In the genomic region with DNA sequence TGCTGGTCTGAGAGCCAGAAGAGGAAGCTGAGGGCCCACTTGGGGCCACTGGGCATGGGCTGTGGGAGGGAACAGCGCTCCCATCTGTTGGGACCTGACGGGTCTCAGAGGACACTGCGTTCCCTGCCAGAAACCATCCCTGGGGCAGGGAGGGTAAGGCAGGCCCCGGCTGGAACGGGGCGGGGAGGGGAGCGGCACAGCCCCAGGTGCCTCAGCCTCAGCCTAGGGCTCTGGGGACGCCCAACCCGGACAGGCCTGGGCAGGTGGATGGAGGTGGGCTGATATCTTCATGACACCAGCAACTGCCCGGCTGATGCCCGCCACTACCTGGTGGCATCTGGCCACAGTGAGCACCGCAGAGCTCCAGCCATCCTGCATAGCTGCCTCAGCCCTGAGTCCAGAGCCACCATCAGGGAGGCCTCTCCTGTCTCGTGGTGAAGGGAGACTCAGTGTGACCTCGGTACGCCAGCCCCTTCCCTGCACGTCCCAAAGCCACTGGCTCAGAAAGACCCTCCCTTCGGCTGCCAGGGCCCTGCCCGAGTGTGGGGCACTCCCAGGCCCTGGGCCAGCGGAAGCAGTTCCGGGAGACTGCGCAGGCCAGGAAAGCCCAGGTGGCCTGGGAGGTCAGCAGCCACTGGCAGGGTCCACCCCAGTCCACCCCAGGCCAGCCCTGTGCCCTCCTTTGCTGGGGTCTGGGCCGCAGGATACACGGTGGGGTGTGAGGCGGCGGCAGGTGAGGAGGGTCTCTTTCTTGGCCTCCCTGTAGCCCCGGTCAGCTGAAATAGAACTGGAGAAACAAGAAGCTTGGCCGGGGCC, we compare ENCODE assay signal across 25 cellular contexts. TPM values are rescaled to one million over a fixed set of nuclear protein-coding genes. Genes with fewer than 3 reads are reported as not detected.
DNase-seq lines count a peak whose midpoint lies in the region; ATAC-seq, FAIRE-seq and TF ChIP-seq lines count a peak whose summit lies in the region.
"Had no signal": no experiment of that assay in that cellular context is flagged by ENCODE, and none has a peak within 500 bp of the region (broad histone marks: within the 10 kb centered on the region; RNA-seq: fewer than 3 reads in every experiment).

No MANE protein-coding gene starts in this region.

- TF ChIP-seq POLR2A in HepG2 (IDR thresholded peaks at IDR 0.05; ENCODE audit: insufficient read depth in 1 of 2, low read depth in 2 of 2, low read length in 2 of 2) (no peak; a peak in 1 of 4 replicates), right lobe of liver (IDR thresholded peaks at IDR 0.05) (no peak), esophagus squamous epithelium (IDR thresholded peaks at IDR 0.05) (peak in 1 of 4 donors; percentile 7)

- in situ Hi-C loops in HepG2 (cut with HindIII; ENCODE audit: extremely low pct_ligation_motif_present, low pct_unique_long_range_greater_than_20kb), result loop anchor here (10.0 kb wide), 1 partner anchor 46 kb away; no protein-coding TSS in a partner anchor

- FAIRE-seq in HepG2 (lab: Jason Lieb, UNC), result no peak
- FAIRE-seq: urothelium cell line had no signal

- no peaks in the 10 kb centered on the region for H3K9me3 ChIP-seq in HepG2 (ENCODE audit: low read length)
- H3K9me3 ChIP-seq in right lobe of liver, result no peaks in the 10 kb centered on the region
- H3K9me3 ChIP-seq in esophagus squamous epithelium, result no peaks in the 10 kb centered on the region
- no peaks in the 10 kb centered on the region for H3K9me3 ChIP-seq in aorta (ENCODE audit: control insufficient read depth, low read length)
- H3K9me3 ChIP-seq: gastrocnemius medialis, left ventricle myocardium inferior had no signal

- intact Hi-C loops in HepG2 (cut with micrococcal nuclease; ENCODE audit: unreplicated experiment) (no loop called here), right lobe of liver (cut with DNase I) (loop anchor here in 1 of 2 donors (10.0 kb wide), 1 partner anchor 136 kb away; no protein-coding TSS in a partner anchor), esophagus squamous epithelium (cut with DNase I) (no loop called here), aorta (cut with DNase I) (no loop called here)

- 92% methylated on average over 13 of the region's 27 CpGs for WGBS in HepG2 (ENCODE audit: low lambda C conversion rate)
- 80% methylated on average over 1 of the region's 27 CpGs for WGBS in right lobe of liver (ENCODE audit: insufficient coverage, low coverage, low lambda C conversion rate, missing lambda C conversion rate)
- WGBS in esophagus squamous epithelium, 2 donors, result 20 to 57% methylated on average over 1 to 5 of the region's 27 CpGs
- WGBS in aorta, 2 donors, result 93 to 94% methylated on average over 25 to 27 of the region's 27 CpGs

- H3K4me2 ChIP-seq in HepG2 (ENCODE audit: low read depth, low read length), result peak overlapping the region; percentile 49; the same call in 1 of the 2 replicates
- H3K4me2 ChIP-seq: smooth muscle cell had no signal

- H3K36me3 ChIP-seq in HepG2 (replicated peaks in 1 of 2; ENCODE audit: control insufficient read depth in 1 of 2, insufficient read depth in 2 of 2, low read length in 2 of 2), result no peaks in the 10 kb centered on the region
- no peaks in the 10 kb centered on the region for H3K36me3 ChIP-seq in right lobe of liver
- no peaks in the 10 kb centered on the region for H3K36me3 ChIP-seq in esophagus squamous epithelium
- no peaks in the 10 kb centered on the region for H3K36me3 ChIP-seq in aorta (ENCODE audit: control insufficient read depth in 1 of 2, insufficient read depth in 2 of 2, low read length in 1 of 2)
- H3K36me3 ChIP-seq: gastrocnemius medialis, left ventricle myocardium inferior had no signal

- H2AFZ ChIP-seq in HepG2 (ENCODE audit: low read length), result no peak overlapping the region

- CTCF ChIA-PET in HepG2 (lab: Yijun Ruan, JAX; ENCODE audit: low intra/inter-chr PET ratio, low total read pairs), result no interaction called here

- no peak overlapping the region for H3K9ac ChIP-seq in HepG2 (ENCODE audit: insufficient read depth, low read depth, low read length)

- no peak for DNase-seq in HepG2 (ENCODE audit: low spot score)
- no peak for DNase-seq in right lobe of liver
- DNase-seq in esophagus squamous epithelium (lab: John Stamatoyannopoulos, UW), result no peak
- DNase-seq in NCI-H446 (lab: John Stamatoyannopoulos, UW), result no peak
- DNase-seq in NCI-H1105 (lab: John Stamatoyannopoulos, UW), result no peak
- no peak for DNase-seq in aorta
- DNase-seq: activated CD4-positive, alpha-beta T cell treated with anti-CD3 and anti-CD28 coated beads, Interleukin-2, amount 10 ng/mL, durations not matched to agents 24 days and 14 days; activated naive CD4-positive, alpha-beta T cell treated with Interleukin-2 at 50 U/mL for 16 hours; activated T-cell treated with anti-CD3 and anti-CD28 coated beads, Interleukin-2, amount 50 U/mL, for 48 hours; COR-L47; effector CD8-positive, alpha-beta T cell; erythroblast; gastrocnemius medialis; hippocampal formation; Kasumi-1; left ventricle myocardium inferior; midbrain; natural killer cell; NCI-H1694 treated with DMSO at 0.1 percent for 48 hours; NCI-H526 treated with DMSO at 0.1 percent for 48 hours; stimulated activated CD4-positive, alpha-beta T cell treated with anti-CD3 and anti-CD28 coated beads, Interleukin-2, amount 100 ng/mL, for 24 hours had no signal

- no peaks in the 10 kb centered on the region for H3K79me2 ChIP-seq in HepG2 (ENCODE audit: insufficient read depth, low read length)

- no peak for TF ChIP-seq RAD21 in HepG2 (CRISPR knock-in tag; IDR thresholded peaks at IDR 0.05)

- H3K27ac ChIP-seq in HepG2 (ENCODE audit: extremely low read length, insufficient read depth, low read length) (no peak overlapping the region), right lobe of liver (no peak overlapping the region), esophagus squamous epithelium (peak overlapping the region; percentile 84 to 94 (median 91)), aorta (ENCODE audit: low read depth in 1 of 2, low read length in 2 of 2) (no peak overlapping the region)
- H3K27ac ChIP-seq: gastrocnemius medialis, VCaP had no signal

- TF ChIP-seq EP300 in HepG2 (IDR thresholded peaks at IDR 0.05; ENCODE audit: low read depth in 2 of 2, low read length in 2 of 2) (no peak), HepG2 (CRISPR knock-in tag; IDR thresholded peaks at IDR 0.05; ENCODE audit: borderline replicate concordance) (no peak)

- H3K27me3 ChIP-seq in HepG2 (ENCODE audit: control insufficient read depth in 1 of 2, insufficient read depth in 2 of 2, low read length in 2 of 2) (no peaks in the 10 kb centered on the region; a peak in 1 of 5 replicates), right lobe of liver (no peaks in the 10 kb centered on the region), esophagus squamous epithelium (peaks cover 0 to 11% (median 0%) of the 10 kb centered on the region in 4 donors), aorta (ENCODE audit: control insufficient read depth in 1 of 2, insufficient read depth in 2 of 2, low read length in 1 of 2) (no peaks in the 10 kb centered on the region)

- POLR2A ChIA-PET in HepG2 (lab: Yijun Ruan, JAX), result interaction anchor here (0.7 to 34.3 kb wide), 8 partner anchors 8 to 105 kb away, joined by 3 to 1258 read pairs (median 5); partner anchors contain the start of gene FGFR3

- H3K4me1 ChIP-seq in HepG2 (ENCODE audit: insufficient read depth, low read length), result peaks cover 88% of the 10 kb centered on the region
- peaks cover 0 to 5% (median 0%) of the 10 kb centered on the region in 4 donors for H3K4me1 ChIP-seq in right lobe of liver
- peaks cover 72 to 100% (median 74%) of the 10 kb centered on the region in 3 donors for H3K4me1 ChIP-seq in esophagus squamous epithelium
- no peaks in the 10 kb centered on the region for H3K4me1 ChIP-seq in aorta (ENCODE audit: control insufficient read depth in 1 of 2, insufficient read depth in 2 of 2, low read length in 2 of 2)

- TF ChIP-seq CTCF in HepG2 (CRISPR knock-in tag; IDR thresholded peaks at IDR 0.05), result 0 out of 2 replicates have a peak, but pooled peaks have one; percentile 13
- TF ChIP-seq CTCF in right lobe of liver (IDR thresholded peaks at IDR 0.05), result no peak
- TF ChIP-seq CTCF in esophagus squamous epithelium (IDR thresholded peaks at IDR 0.05), result peak in 1 of 6 experiments; percentile 20

- no TSS peak for BruUV-seq in HepG2 (replicated peaks; lab: Mats Ljungman, UMichigan)

- no peaks in the 10 kb centered on the region for H4K20me1 ChIP-seq in HepG2 (ENCODE audit: insufficient read depth, low read length)

- H3K4me3 ChIP-seq in HepG2 (replicated peaks in 1 of 3; ENCODE audit: insufficient read depth in 1 of 3, low read depth in 2 of 3, low read length in 3 of 3) (no peak overlapping the region), right lobe of liver (no peak overlapping the region), esophagus squamous epithelium (peak overlapping the region in 3 of 4 donors; percentile 2 to 31 (median 22)), aorta (ENCODE audit: low read length in 2 of 2) (no peak overlapping the region)
- H3K4me3 ChIP-seq: gastrocnemius medialis, left ventricle myocardium inferior, smooth muscle cell had no signal

- ATAC-seq in HepG2, result no peak
- no peak for ATAC-seq in right lobe of liver
- no peak for ATAC-seq in aorta (ENCODE audit: low FRiP score)
- ATAC-seq: gastrocnemius medialis, natural killer cell had no signal

RNA-seq across cellular contexts. Expression of gene FGFR3, which starts 34.6 kb away (rescaled TPM):
- total RNA-seq in HepG2 (2016; rRNA removed; fragmentation: Illumina TruSeq; extraction: Trizol), result 40.2 and 103 TPM in 2 replicates
- total RNA-seq in HepG2 (2016; cell fraction: cytosol; rRNA removed; fragmentation: Illumina TruSeq; extraction: Trizol; ENCODE audit: low read depth), result 18.3 and 22.4 TPM in 2 replicates
- 38.7 and 106 TPM in 2 replicates for total RNA-seq in HepG2 (2016; cell fraction: insoluble cytoplasmic fraction; rRNA removed; fragmentation: Illumina TruSeq; extraction: Trizol)
- 39.4 and 45.4 TPM in 2 replicates for total RNA-seq in HepG2 (2016; cell fraction: membrane; rRNA removed; fragmentation: Illumina TruSeq; extraction: Trizol)
- 114 and 144 TPM in 2 replicates for total RNA-seq in HepG2 (2016; cell fraction: nucleus; rRNA removed; fragmentation: Illumina TruSeq; extraction: Trizol)
- 109 and 159 TPM in 2 replicates for polyA plus RNA-seq in HepG2 (2011; rRNA removed)
- polyA plus RNA-seq in HepG2 (2011; cell fraction: cytosol; rRNA removed), result 87.8 and 132 TPM in 2 replicates
- 914 and 1,354 TPM in 2 replicates for polyA plus RNA-seq in HepG2 (2011; cell fraction: nucleus; rRNA removed)
- polyA plus RNA-seq in HepG2 (2012), result 127 and 140 TPM in 2 replicates
- 6.7 and 7.6 TPM in 2 replicates for polyA plus RNA-seq in HepG2 (2016; cell fraction: cytosol; fragmentation: Illumina TruSeq; extraction: Trizol; ENCODE audit: low read depth)
- 36.5 and 42.1 TPM in 2 replicates for polyA plus RNA-seq in HepG2 (2016; cell fraction: insoluble cytoplasmic fraction; fragmentation: Illumina TruSeq; extraction: Trizol; ENCODE audit: low read depth)
- polyA plus RNA-seq in HepG2 (2016; cell fraction: membrane; fragmentation: Illumina TruSeq; extraction: Trizol; ENCODE audit: low read depth), result 24.3 and 24.6 TPM in 2 replicates
- polyA plus RNA-seq in HepG2 (2016; cell fraction: nucleus; fragmentation: Illumina TruSeq; extraction: Trizol; ENCODE audit: insufficient read depth, low read depth), result 393 and 407 TPM in 2 replicates
- 7.3 and 222 TPM in 2 replicates for polyA minus RNA-seq in HepG2 (2011; rRNA and poly(A)+ RNA removed; ENCODE audit: low replicate concordance)
- polyA minus RNA-seq in HepG2 (2011; cell fraction: cytosol; rRNA and poly(A)+ RNA removed), result 97.8 and 100 TPM in 2 replicates
- polyA minus RNA-seq in HepG2 (2011; cell fraction: nucleus; rRNA and poly(A)+ RNA removed), result 130 and 153 TPM in 2 replicates
- total RNA-seq in right lobe of liver, result 10 to 100 TPM; 14.3 to 30.0 (median 25.7) TPM
- total RNA-seq in esophagus squamous epithelium, result 100 to 1,000 TPM; 175 to 307 (median 223) TPM
- 1 to 10 TPM; 1.2 to 4.0 TPM for total RNA-seq in aorta
- 1 to 10 TPM; 1.0 to 2.4 TPM for polyA plus RNA-seq in aorta
- total RNA-seq: natural killer cell, RPMI7951 had no signal

RNA-seq across cellular contexts. Expression of gene TACC3, which starts 37.2 kb away (rescaled TPM):
- total RNA-seq in HepG2 (2016; rRNA removed; fragmentation: Illumina TruSeq; extraction: Trizol) (21.2 and 35.4 TPM in 2 replicates), right lobe of liver (1 to 10 TPM; 2.2 to 5.7 (median 4.8) TPM), esophagus squamous epithelium (10 to 100 TPM; 14.9 to 41.3 (median 19.6) TPM), aorta (10 to 100 TPM in 1 of 2 donors, 1 to 10 TPM in 1; 7.6 to 16.1 TPM)
- total RNA-seq in HepG2 (2016; cell fraction: cytosol; rRNA removed; fragmentation: Illumina TruSeq; extraction: Trizol; ENCODE audit: low read depth), result 9.8 and 10.0 TPM in 2 replicates
- 23.8 and 32.4 TPM in 2 replicates for total RNA-seq in HepG2 (2016; cell fraction: insoluble cytoplasmic fraction; rRNA removed; fragmentation: Illumina TruSeq; extraction: Trizol)
- total RNA-seq in HepG2 (2016; cell fraction: membrane; rRNA removed; fragmentation: Illumina TruSeq; extraction: Trizol), result 15.9 and 17.1 TPM in 2 replicates
- 24.3 and 29.3 TPM in 2 replicates for total RNA-seq in HepG2 (2016; cell fraction: nucleus; rRNA removed; fragmentation: Illumina TruSeq; extraction: Trizol)
- polyA plus RNA-seq in HepG2 (2011; rRNA removed) (15.7 and 20.3 TPM in 2 replicates), aorta (1 to 10 TPM; 5.2 to 9.3 TPM)
- 8.7 and 16.8 TPM in 2 replicates for polyA plus RNA-seq in HepG2 (2011; cell fraction: cytosol; rRNA removed)
- polyA plus RNA-seq in HepG2 (2011; cell fraction: nucleus; rRNA removed), result 68.2 and 101 TPM in 2 replicates
- 16.3 and 27.3 TPM in 2 replicates for polyA plus RNA-seq in HepG2 (2012)
- polyA plus RNA-seq in HepG2 (2016; cell fraction: cytosol; fragmentation: Illumina TruSeq; extraction: Trizol; ENCODE audit: low read depth), result 5.5 and 6.4 TPM in 2 replicates
- polyA plus RNA-seq in HepG2 (2016; cell fraction: insoluble cytoplasmic fraction; fragmentation: Illumina TruSeq; extraction: Trizol; ENCODE audit: low read depth), result 59.5 and 79.8 TPM in 2 replicates
- 10.8 and 13.8 TPM in 2 replicates for polyA plus RNA-seq in HepG2 (2016; cell fraction: membrane; fragmentation: Illumina TruSeq; extraction: Trizol; ENCODE audit: low read depth)
- 133 and 138 TPM in 2 replicates for polyA plus RNA-seq in HepG2 (2016; cell fraction: nucleus; fragmentation: Illumina TruSeq; extraction: Trizol; ENCODE audit: insufficient read depth, low read depth)
- 12.7 and 22.2 TPM in 2 replicates for polyA minus RNA-seq in HepG2 (2011; rRNA and poly(A)+ RNA removed; ENCODE audit: low replicate concordance)
- 7.4 and 8.9 TPM in 2 replicates for polyA minus RNA-seq in HepG2 (2011; cell fraction: cytosol; rRNA and poly(A)+ RNA removed)
- 10.9 and 13.8 TPM in 2 replicates for polyA minus RNA-seq in HepG2 (2011; cell fraction: nucleus; rRNA and poly(A)+ RNA removed)

RNA-seq across cellular contexts. Expression of gene TMEM129, which starts 37.4 kb away (rescaled TPM):
- total RNA-seq in HepG2 (2016; rRNA removed; fragmentation: Illumina TruSeq; extraction: Trizol), result 15.5 and 25.8 TPM in 2 replicates
- 9.2 and 12.7 TPM in 2 replicates for total RNA-seq in HepG2 (2016; cell fraction: cytosol; rRNA removed; fragmentation: Illumina TruSeq; extraction: Trizol; ENCODE audit: low read depth)
- total RNA-seq in HepG2 (2016; cell fraction: insoluble cytoplasmic fraction; rRNA removed; fragmentation: Illumina TruSeq; extraction: Trizol), result 14.4 and 26.2 TPM in 2 replicates
- 28.5 and 34.5 TPM in 2 replicates for total RNA-seq in HepG2 (2016; cell fraction: membrane; rRNA removed; fragmentation: Illumina TruSeq; extraction: Trizol)
- 20.4 and 23.0 TPM in 2 replicates for total RNA-seq in HepG2 (2016; cell fraction: nucleus; rRNA removed; fragmentation: Illumina TruSeq; extraction: Trizol)
- polyA plus RNA-seq in HepG2 (2011; rRNA removed), result 19.0 and 36.1 TPM in 2 replicates
- polyA plus RNA-seq in HepG2 (2011; cell fraction: cytosol; rRNA removed), result 18.9 and 32.3 TPM in 2 replicates
- 79.1 and 84.6 TPM in 2 replicates for polyA plus RNA-seq in HepG2 (2011; cell fraction: nucleus; rRNA removed)
- 16.1 and 20.7 TPM in 2 replicates for polyA plus RNA-seq in HepG2 (2012)
- 9.4 and 10.4 TPM in 2 replicates for polyA plus RNA-seq in HepG2 (2016; cell fraction: cytosol; fragmentation: Illumina TruSeq; extraction: Trizol; ENCODE audit: low read depth)
- 14.1 and 16.2 TPM in 2 replicates for polyA plus RNA-seq in HepG2 (2016; cell fraction: insoluble cytoplasmic fraction; fragmentation: Illumina TruSeq; extraction: Trizol; ENCODE audit: low read depth)
- 21.6 and 23.3 TPM in 2 replicates for polyA plus RNA-seq in HepG2 (2016; cell fraction: membrane; fragmentation: Illumina TruSeq; extraction: Trizol; ENCODE audit: low read depth)
- polyA plus RNA-seq in HepG2 (2016; cell fraction: nucleus; fragmentation: Illumina TruSeq; extraction: Trizol; ENCODE audit: insufficient read depth, low read depth), result 36.1 and 41.5 TPM in 2 replicates
- 7.1 and 61.3 TPM in 2 replicates for polyA minus RNA-seq in HepG2 (2011; rRNA and poly(A)+ RNA removed; ENCODE audit: low replicate concordance)
- polyA minus RNA-seq in HepG2 (2011; cell fraction: cytosol; rRNA and poly(A)+ RNA removed), result 18.8 and 21.5 TPM in 2 replicates
- polyA minus RNA-seq in HepG2 (2011; cell fraction: nucleus; rRNA and poly(A)+ RNA removed), result 6.4 and 8.5 TPM in 2 replicates
- total RNA-seq in right lobe of liver, result 10 to 100 TPM; 13.8 to 51.0 (median 25.4) TPM
- 10 to 100 TPM; 30.4 to 47.5 (median 38.3) TPM for total RNA-seq in esophagus squamous epithelium
- 10 to 100 TPM; 24.9 to 26.6 TPM for total RNA-seq in aorta
- 10 to 100 TPM; 14.8 to 36.4 TPM for polyA plus RNA-seq in aorta

RNA-seq across cellular contexts. Expression of gene SLBP, which starts 46.4 kb away (rescaled TPM):
- 104 and 131 TPM in 2 replicates for total RNA-seq in HepG2 (2016; rRNA removed; fragmentation: Illumina TruSeq; extraction: Trizol)
- 19.5 and 20.5 TPM in 2 replicates for total RNA-seq in HepG2 (2016; cell fraction: cytosol; rRNA removed; fragmentation: Illumina TruSeq; extraction: Trizol; ENCODE audit: low read depth)
- 103 and 128 TPM in 2 replicates for total RNA-seq in HepG2 (2016; cell fraction: insoluble cytoplasmic fraction; rRNA removed; fragmentation: Illumina TruSeq; extraction: Trizol)
- 43.3 and 44.2 TPM in 2 replicates for total RNA-seq in HepG2 (2016; cell fraction: membrane; rRNA removed; fragmentation: Illumina TruSeq; extraction: Trizol)
- 39.3 and 41.5 TPM in 2 replicates for total RNA-seq in HepG2 (2016; cell fraction: nucleus; rRNA removed; fragmentation: Illumina TruSeq; extraction: Trizol)
- polyA plus RNA-seq in HepG2 (2011; rRNA removed), result 29.8 and 43.9 TPM in 2 replicates
- 22.0 and 30.6 TPM in 2 replicates for polyA plus RNA-seq in HepG2 (2011; cell fraction: cytosol; rRNA removed)
- 12.8 and 13.8 TPM in 2 replicates for polyA plus RNA-seq in HepG2 (2011; cell fraction: nucleus; rRNA removed)
- 30.0 and 43.7 TPM in 2 replicates for polyA plus RNA-seq in HepG2 (2012)
- 10.3 and 11.7 TPM in 2 replicates for polyA plus RNA-seq in HepG2 (2016; cell fraction: cytosol; fragmentation: Illumina TruSeq; extraction: Trizol; ENCODE audit: low read depth)
- polyA plus RNA-seq in HepG2 (2016; cell fraction: insoluble cytoplasmic fraction; fragmentation: Illumina TruSeq; extraction: Trizol; ENCODE audit: low read depth), result 140 and 142 TPM in 2 replicates
- 24.5 and 24.6 TPM in 2 replicates for polyA plus RNA-seq in HepG2 (2016; cell fraction: membrane; fragmentation: Illumina TruSeq; extraction: Trizol; ENCODE audit: low read depth)
- polyA plus RNA-seq in HepG2 (2016; cell fraction: nucleus; fragmentation: Illumina TruSeq; extraction: Trizol; ENCODE audit: insufficient read depth, low read depth), result 69.4 and 73.3 TPM in 2 replicates
- polyA minus RNA-seq in HepG2 (2011; rRNA and poly(A)+ RNA removed; ENCODE audit: low replicate concordance), result 12.5 and 24.7 TPM in 2 replicates
- 19.7 and 22.7 TPM in 2 replicates for polyA minus RNA-seq in HepG2 (2011; cell fraction: cytosol; rRNA and poly(A)+ RNA removed)
- 10.8 and 13.7 TPM in 2 replicates for polyA minus RNA-seq in HepG2 (2011; cell fraction: nucleus; rRNA and poly(A)+ RNA removed)
- 10 to 100 TPM; 13.1 to 30.8 (median 14.7) TPM for total RNA-seq in right lobe of liver
- 10 to 100 TPM; 32.4 to 60.1 (median 48.6) TPM for total RNA-seq in esophagus squamous epithelium
- total RNA-seq in aorta, result 10 to 100 TPM; 25.1 to 25.3 TPM
- polyA plus RNA-seq in aorta, result 10 to 100 TPM; 27.2 to 35.1 TPM

Comparison
In these comparisons a context has a peak if more than half of its experiments do, and no peak if none do; other contexts are left out.
1. H3K27ac ChIP-seq: peak in esophagus squamous epithelium (4 of 4); none in HepG2 (single experiment), right lobe of liver (0 of 3) and aorta (0 of 2).
2. H3K4me3 ChIP-seq: peak in esophagus squamous epithelium (3 of 4); none in HepG2 (0 of 3), right lobe of liver (0 of 3) and aorta (0 of 2).